ENCODE assay signal across 1 cellular context in the genomic region with DNA sequence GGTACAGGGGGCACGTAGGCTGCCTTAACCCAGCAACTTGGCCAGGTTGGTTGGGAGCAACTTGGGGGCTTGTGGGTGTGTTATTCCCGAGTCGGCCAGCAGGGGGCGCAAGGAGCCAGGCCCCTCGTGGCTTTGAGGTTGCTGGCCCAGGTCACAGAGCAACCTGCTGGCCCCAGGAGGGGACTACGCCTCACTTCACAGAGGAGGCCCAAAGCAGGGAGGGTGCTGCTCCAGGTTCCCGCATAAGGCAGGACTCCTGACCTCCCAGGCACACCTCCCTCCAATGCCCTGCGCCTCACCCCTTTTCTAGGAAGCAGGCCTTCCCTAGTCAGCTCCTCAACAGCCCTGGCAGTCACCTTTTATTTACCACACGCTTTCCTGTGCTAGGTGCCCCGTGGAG.
TF ChIP-seq lines count a peak whose summit lies in the region.

No MANE protein-coding gene starts in this region.

TF ChIP-seq in GM12878, 131 proteins besides CTCF, POLR2A, EP300 and RAD21:
- TF ChIP-seq ETV6 (conservative IDR thresholded peaks at IDR 0.05 in 1 of 2, IDR thresholded peaks at IDR 0.05 in 1 of 2; ENCODE audit: borderline replicate concordance in 1 of 2, low read depth in 1 of 2) (no peak), NR2C1 (IDR thresholded peaks at IDR 0.05) (no peak), HDGF (IDR thresholded peaks at IDR 0.05) (0 out of 2 replicates have a peak, but pooled peaks have one; percentile 44), DPF2 (IDR thresholded peaks at IDR 0.05) (no peak), MEF2A (IDR thresholded peaks at IDR 0.05; ENCODE audit: insufficient read depth, low read depth, low read length) (no peak), NBN (IDR thresholded peaks at IDR 0.05) (no peak), NR2F1 (conservative IDR thresholded peaks at IDR 0.05) (peak; percentile 76), RELA (IDR thresholded peaks at IDR 0.05; ENCODE audit: borderline replicate concordance, partially characterized antibody) (no peak), JUND (IDR thresholded peaks at IDR 0.05; ENCODE audit: low read depth, low read length) (no peak), HCFC1 (IDR thresholded peaks at IDR 0.05; ENCODE audit: low read length) (no peak), RBBP5 (conservative IDR thresholded peaks at IDR 0.05) (no peak), BHLHE40 (IDR thresholded peaks at IDR 0.05; ENCODE audit: borderline replicate concordance in 1 of 2, low read depth in 2 of 2, low read length in 1 of 2) (0 out of 4 replicates have a peak, but pooled peaks of 1 of the 2 experiments have one; percentile 18), SMC3 (IDR thresholded peaks at IDR 0.05; ENCODE audit: borderline replicate concordance, low read length) (peak; percentile 88), TAF1 (IDR thresholded peaks at IDR 0.05; ENCODE audit: borderline replicate concordance, low read depth, low read length) (no peak), SMARCA5 (IDR thresholded peaks at IDR 0.05) (peak; percentile 43; the same call in 1 of the 2 replicates), BCL11A (IDR thresholded peaks at IDR 0.05; ENCODE audit: low read depth, low read length) (no peak), TARDBP (IDR thresholded peaks at IDR 0.05; ENCODE audit: borderline replicate concordance) (no peak), SP1 (IDR thresholded peaks at IDR 0.05; ENCODE audit: low read depth, low read length) (peak; percentile 30), RB1 (IDR thresholded peaks at IDR 0.05; ENCODE audit: borderline replicate concordance) (no peak), RUNX3 (IDR thresholded peaks at IDR 0.05; ENCODE audit: low read length) (peak; percentile 66), YY1 (IDR thresholded peaks at IDR 0.05; ENCODE audit: low read depth, low read length) (0 out of 2 replicates have a peak, but pooled peaks have one; percentile 61), PAX5 (IDR thresholded peaks at IDR 0.05; ENCODE audit: borderline replicate concordance, low read depth, low read length) (peak; percentile 38; the same call in 1 of the 2 replicates)
- TF ChIP-seq, protein P1, sequence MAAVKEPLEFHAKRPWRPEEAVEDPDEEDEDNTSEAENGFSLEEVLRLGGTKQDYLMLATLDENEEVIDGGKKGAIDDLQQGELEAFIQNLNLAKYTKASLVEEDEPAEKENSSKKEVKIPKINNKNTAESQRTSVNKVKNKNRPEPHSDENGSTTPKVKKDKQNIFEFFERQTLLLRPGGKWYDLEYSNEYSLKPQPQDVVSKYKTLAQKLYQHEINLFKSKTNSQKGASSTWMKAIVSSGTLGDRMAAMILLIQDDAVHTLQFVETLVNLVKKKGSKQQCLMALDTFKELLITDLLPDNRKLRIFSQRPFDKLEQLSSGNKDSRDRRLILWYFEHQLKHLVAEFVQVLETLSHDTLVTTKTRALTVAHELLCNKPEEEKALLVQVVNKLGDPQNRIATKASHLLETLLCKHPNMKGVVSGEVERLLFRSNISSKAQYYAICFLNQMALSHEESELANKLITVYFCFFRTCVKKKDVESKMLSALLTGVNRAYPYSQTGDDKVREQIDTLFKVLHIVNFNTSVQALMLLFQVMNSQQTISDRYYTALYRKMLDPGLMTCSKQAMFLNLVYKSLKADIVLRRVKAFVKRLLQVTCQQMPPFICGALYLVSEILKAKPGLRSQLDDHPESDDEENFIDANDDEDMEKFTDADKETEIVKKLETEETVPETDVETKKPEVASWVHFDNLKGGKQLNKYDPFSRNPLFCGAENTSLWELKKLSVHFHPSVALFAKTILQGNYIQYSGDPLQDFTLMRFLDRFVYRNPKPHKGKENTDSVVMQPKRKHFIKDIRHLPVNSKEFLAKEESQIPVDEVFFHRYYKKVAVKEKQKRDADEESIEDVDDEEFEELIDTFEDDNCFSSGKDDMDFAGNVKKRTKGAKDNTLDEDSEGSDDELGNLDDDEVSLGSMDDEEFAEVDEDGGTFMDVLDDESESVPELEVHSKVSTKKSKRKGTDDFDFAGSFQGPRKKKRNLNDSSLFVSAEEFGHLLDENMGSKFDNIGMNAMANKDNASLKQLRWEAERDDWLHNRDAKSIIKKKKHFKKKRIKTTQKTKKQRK (IDR thresholded peaks at IDR 0.05; ENCODE audit: low read depth, low read length), result no peak
- TF ChIP-seq, protein P2, sequence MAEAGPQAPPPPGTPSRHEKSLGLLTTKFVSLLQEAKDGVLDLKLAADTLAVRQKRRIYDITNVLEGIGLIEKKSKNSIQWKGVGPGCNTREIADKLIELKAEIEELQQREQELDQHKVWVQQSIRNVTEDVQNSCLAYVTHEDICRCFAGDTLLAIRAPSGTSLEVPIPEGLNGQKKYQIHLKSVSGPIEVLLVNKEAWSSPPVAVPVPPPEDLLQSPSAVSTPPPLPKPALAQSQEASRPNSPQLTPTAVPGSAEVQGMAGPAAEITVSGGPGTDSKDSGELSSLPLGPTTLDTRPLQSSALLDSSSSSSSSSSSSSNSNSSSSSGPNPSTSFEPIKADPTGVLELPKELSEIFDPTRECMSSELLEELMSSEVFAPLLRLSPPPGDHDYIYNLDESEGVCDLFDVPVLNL (IDR thresholded peaks at IDR 0.05; ENCODE audit: low read depth, low read length), result no peak
- TF ChIP-seq, protein P3, sequence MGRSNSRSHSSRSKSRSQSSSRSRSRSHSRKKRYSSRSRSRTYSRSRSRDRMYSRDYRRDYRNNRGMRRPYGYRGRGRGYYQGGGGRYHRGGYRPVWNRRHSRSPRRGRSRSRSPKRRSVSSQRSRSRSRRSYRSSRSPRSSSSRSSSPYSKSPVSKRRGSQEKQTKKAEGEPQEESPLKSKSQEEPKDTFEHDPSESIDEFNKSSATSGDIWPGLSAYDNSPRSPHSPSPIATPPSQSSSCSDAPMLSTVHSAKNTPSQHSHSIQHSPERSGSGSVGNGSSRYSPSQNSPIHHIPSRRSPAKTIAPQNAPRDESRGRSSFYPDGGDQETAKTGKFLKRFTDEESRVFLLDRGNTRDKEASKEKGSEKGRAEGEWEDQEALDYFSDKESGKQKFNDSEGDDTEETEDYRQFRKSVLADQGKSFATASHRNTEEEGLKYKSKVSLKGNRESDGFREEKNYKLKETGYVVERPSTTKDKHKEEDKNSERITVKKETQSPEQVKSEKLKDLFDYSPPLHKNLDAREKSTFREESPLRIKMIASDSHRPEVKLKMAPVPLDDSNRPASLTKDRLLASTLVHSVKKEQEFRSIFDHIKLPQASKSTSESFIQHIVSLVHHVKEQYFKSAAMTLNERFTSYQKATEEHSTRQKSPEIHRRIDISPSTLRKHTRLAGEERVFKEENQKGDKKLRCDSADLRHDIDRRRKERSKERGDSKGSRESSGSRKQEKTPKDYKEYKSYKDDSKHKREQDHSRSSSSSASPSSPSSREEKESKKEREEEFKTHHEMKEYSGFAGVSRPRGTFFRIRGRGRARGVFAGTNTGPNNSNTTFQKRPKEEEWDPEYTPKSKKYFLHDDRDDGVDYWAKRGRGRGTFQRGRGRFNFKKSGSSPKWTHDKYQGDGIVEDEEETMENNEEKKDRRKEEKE (IDR thresholded peaks at IDR 0.05), result no peak
- TF ChIP-seq, protein P4, sequence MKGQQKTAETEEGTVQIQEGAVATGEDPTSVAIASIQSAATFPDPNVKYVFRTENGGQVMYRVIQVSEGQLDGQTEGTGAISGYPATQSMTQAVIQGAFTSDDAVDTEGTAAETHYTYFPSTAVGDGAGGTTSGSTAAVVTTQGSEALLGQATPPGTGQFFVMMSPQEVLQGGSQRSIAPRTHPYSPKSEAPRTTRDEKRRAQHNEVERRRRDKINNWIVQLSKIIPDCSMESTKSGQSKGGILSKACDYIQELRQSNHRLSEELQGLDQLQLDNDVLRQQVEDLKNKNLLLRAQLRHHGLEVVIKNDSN (IDR thresholded peaks at IDR 0.05; ENCODE audit: borderline replicate concordance, extremely low read length, insufficient read depth, low read depth, low read length), result peak; percentile 26
TF ChIP-seq in GM12878: peak in this region for 10.
